8 cellular contexts compared by ENCODE assay signal in the genomic region with DNA sequence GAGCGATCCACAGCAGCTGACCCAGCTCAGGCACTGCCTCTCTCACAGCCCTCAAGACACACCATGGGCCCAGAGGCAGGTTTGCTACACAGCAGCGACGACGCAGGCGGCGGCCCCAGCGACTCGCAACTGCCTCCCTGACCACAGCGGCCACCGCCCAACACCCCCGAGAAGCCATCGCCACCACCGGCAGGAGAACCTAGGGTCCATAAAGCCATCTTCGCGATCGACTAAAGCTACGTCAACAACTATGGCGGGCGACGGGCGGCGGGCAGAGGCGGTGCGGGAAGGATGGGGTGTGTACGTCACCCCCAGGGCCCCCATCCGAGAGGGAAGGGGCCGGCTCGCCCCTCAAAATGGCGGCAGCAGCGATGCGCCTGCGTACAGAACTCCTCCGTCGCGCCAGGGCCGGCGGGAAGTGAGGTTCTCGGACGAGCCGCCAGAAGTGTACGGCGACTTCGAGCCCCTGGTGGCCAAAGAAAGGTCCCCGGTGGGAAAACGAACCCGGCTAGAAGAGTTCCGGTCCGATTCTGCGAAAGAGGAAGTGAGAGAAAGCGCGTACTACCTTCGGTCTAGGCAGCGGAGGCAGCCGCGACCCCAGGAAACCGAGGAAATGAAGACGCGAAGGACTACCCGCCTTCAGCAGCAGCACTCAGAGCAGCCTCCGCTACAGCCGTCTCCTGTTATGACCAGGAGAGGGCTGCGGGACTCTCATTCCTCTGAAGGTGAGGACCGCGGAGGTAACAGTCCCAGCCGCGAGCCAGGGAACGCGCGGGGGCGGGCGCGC. TPM values are rescaled to one million over a fixed set of nuclear protein-coding genes. Genes with fewer than 3 reads are reported as not detected.
DNase-seq lines count a peak whose midpoint lies in the region; ATAC-seq and TF ChIP-seq lines count a peak whose summit lies in the region.

A gene with protein sequence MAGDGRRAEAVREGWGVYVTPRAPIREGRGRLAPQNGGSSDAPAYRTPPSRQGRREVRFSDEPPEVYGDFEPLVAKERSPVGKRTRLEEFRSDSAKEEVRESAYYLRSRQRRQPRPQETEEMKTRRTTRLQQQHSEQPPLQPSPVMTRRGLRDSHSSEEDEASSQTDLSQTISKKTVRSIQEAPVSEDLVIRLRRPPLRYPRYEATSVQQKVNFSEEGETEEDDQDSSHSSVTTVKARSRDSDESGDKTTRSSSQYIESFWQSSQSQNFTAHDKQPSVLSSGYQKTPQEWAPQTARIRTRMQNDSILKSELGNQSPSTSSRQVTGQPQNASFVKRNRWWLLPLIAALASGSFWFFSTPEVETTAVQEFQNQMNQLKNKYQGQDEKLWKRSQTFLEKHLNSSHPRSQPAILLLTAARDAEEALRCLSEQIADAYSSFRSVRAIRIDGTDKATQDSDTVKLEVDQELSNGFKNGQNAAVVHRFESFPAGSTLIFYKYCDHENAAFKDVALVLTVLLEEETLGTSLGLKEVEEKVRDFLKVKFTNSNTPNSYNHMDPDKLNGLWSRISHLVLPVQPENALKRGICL (plus strand): TSS at position 33 of the 787 bp plus-strand sequence. CDS start 218 bp downstream, at position 251.

- peak within 1 kb of the TSS; percentile 96 for H3K4me3 ChIP-seq in CD4-positive, CD25-positive, alpha-beta regulatory T cell (ENCODE audit: low read depth, low read length)
- H3K4me3 ChIP-seq in left lung = peak within 1 kb of the TSS; percentile 61 to 77

- peak within 1 kb of the TSS; percentile 93 to 97 (median 96) for H3K4me3 Mint-ChIP-seq in CD4-positive, CD25-positive, alpha-beta regulatory T cell
- peak within 1 kb of the TSS; percentile 85 for H3K4me3 Mint-ChIP-seq in dendritic cell treated with granulocyte-macrophage colony-stimulating factor and Interleukin-4, amounts not matched to agents 40 ng/mL and 50 ng/mL, for 4 days

- no peaks in the 10 kb centered on the region for H3K9me3 Mint-ChIP-seq in CD4-positive, CD25-positive, alpha-beta regulatory T cell
- H3K9me3 Mint-ChIP-seq in dendritic cell treated with granulocyte-macrophage colony-stimulating factor and Interleukin-4, amounts not matched to agents 40 ng/mL and 50 ng/mL, for 4 days = no peaks in the 10 kb centered on the region

- intact Hi-C loops in dendritic cell treated with granulocyte-macrophage colony-stimulating factor and Interleukin-4, amounts not matched to agents 40 ng/mL and 50 ng/mL, for 4 days (cut with micrococcal nuclease) = loop anchor here (2.0 to 10.0 kb wide), 2 partner anchors 72 to 272 kb away; a partner anchor contains a TSS
- intact Hi-C loops in left lung (cut with DNase I) = loop anchor here in 1 of 2 donors (10.0 kb wide), 1 partner anchor 272 kb away; a partner anchor contains a TSS

- H3K36me3 Mint-ChIP-seq in CD4-positive, CD25-positive, alpha-beta regulatory T cell = peaks cover 8% of the 10 kb centered on the region
- peaks cover 36% of the 10 kb centered on the region for H3K36me3 Mint-ChIP-seq in dendritic cell treated with granulocyte-macrophage colony-stimulating factor and Interleukin-4, amounts not matched to agents 40 ng/mL and 50 ng/mL, for 4 days (ENCODE audit: low read depth)

- peaks cover 20% of the 10 kb centered on the region for H3K36me3 ChIP-seq in CD4-positive, CD25-positive, alpha-beta regulatory T cell (ENCODE audit: control insufficient read depth, insufficient read depth, low read length)
- H3K36me3 ChIP-seq in left lung = peaks cover 0 to 11% of the 10 kb centered on the region in 2 donors

- H3K27ac ChIP-seq in CD4-positive, CD25-positive, alpha-beta regulatory T cell (ENCODE audit: insufficient read depth, low read length, poor library complexity, severe bottlenecking) = peak within 1 kb of the TSS; percentile 100
- H3K27ac ChIP-seq in left lung = peak within 1 kb of the TSS; percentile 98 to 100

- peak in 1 of 2 donors; percentile 81 for TF ChIP-seq CTCF in left lung (IDR thresholded peaks at IDR 0.05)

- ATAC-seq in CD4-positive, CD25-positive, alpha-beta regulatory T cell (ENCODE audit: low read depth in 2 of 2) = peak; percentile 78 to 81
- ATAC-seq in GM19395 (IDR thresholded peaks at IDR 0.05; ENCODE audit: unreplicated experiment) = peak; percentile 75
- ATAC-seq in HG03565 (IDR thresholded peaks at IDR 0.05; ENCODE audit: unreplicated experiment) = peak; percentile 69
- peak; percentile 92 for ATAC-seq in left lung

- H3K27me3 ChIP-seq in CD4-positive, CD25-positive, alpha-beta regulatory T cell (ENCODE audit: control insufficient read depth, insufficient read depth, low read length) = no peaks in the 10 kb centered on the region
- no peaks in the 10 kb centered on the region for H3K27me3 ChIP-seq in left lung

- peak within 1 kb of the TSS; percentile 100 for H3K27ac Mint-ChIP-seq in CD4-positive, CD25-positive, alpha-beta regulatory T cell
- peak within 1 kb of the TSS; percentile 98 for H3K27ac Mint-ChIP-seq in dendritic cell treated with granulocyte-macrophage colony-stimulating factor and Interleukin-4, amounts not matched to agents 40 ng/mL and 50 ng/mL, for 4 days

- H3K27me3 Mint-ChIP-seq in CD4-positive, CD25-positive, alpha-beta regulatory T cell = no peaks in the 10 kb centered on the region
- no peaks in the 10 kb centered on the region for H3K27me3 Mint-ChIP-seq in dendritic cell treated with granulocyte-macrophage colony-stimulating factor and Interleukin-4, amounts not matched to agents 40 ng/mL and 50 ng/mL, for 4 days

- H3K4me1 Mint-ChIP-seq in CD4-positive, CD25-positive, alpha-beta regulatory T cell = peaks cover 26 to 68% (median 48%) of the 10 kb centered on the region in 4 donors
- H3K4me1 Mint-ChIP-seq in dendritic cell treated with granulocyte-macrophage colony-stimulating factor and Interleukin-4, amounts not matched to agents 40 ng/mL and 50 ng/mL, for 4 days (ENCODE audit: low read depth) = peaks cover 23% of the 10 kb centered on the region

- H3K4me1 ChIP-seq in CD4-positive, CD25-positive, alpha-beta regulatory T cell (ENCODE audit: control insufficient read depth, insufficient read depth, low read length, poor library complexity, severe bottlenecking) = peaks cover 42% of the 10 kb centered on the region
- peaks cover 21 to 62% of the 10 kb centered on the region in 2 donors for H3K4me1 ChIP-seq in left lung

- peak; percentile 96 to 99 (median 98) for DNase-seq in CD4-positive, CD25-positive, alpha-beta regulatory T cell
- DNase-seq in NCI-H748 treated with DMSO at 0.1 percent for 48 hours (lab: John Stamatoyannopoulos, UW) (peak; percentile 76), left lung (peak; percentile 98 to 99)
- peak; percentile 89 to 96 for DNase-seq in activated CD4-positive, alpha-beta T cell treated with anti-CD3 and anti-CD28 coated beads, Interleukin-2, amount 50 U/mL, for 24 hours (ENCODE audit: low read depth in 1 of 2, low spot score in 1 of 2)
- DNase-seq in stimulated activated CD4-positive, alpha-beta T cell treated with anti-CD3 and anti-CD28 coated beads, Interleukin-2, amount 100 ng/mL, for 48 hours = peak; percentile 92 to 94

- no peaks in the 10 kb centered on the region for H3K9me3 ChIP-seq in CD4-positive, CD25-positive, alpha-beta regulatory T cell (ENCODE audit: control insufficient read depth in 2 of 2, low read length in 2 of 2)
- H3K9me3 ChIP-seq in left lung = no peaks in the 10 kb centered on the region

RNA-seq across cellular contexts. Expression of the gene that starts here (rescaled TPM):
- 90.6 TPM for total RNA-seq in CD4-positive, CD25-positive, alpha-beta regulatory T cell
- 10 to 100 TPM; 70.3 to 94.6 (median 86.0) TPM for polyA plus RNA-seq in CD4-positive, CD25-positive, alpha-beta regulatory T cell
- total RNA-seq in left lung = 10 to 100 TPM; 48.6 to 54.5 TPM

Comparison
In these comparisons a context has a peak if more than half of its experiments do, and no peak if none do; other contexts are left out.
1. Peak in every context shown above with its lines: DNase-seq, ATAC-seq, H3K4me3 ChIP-seq and H3K27ac ChIP-seq.